ENCODE assay signal across 21 cellular contexts in the genomic region with DNA sequence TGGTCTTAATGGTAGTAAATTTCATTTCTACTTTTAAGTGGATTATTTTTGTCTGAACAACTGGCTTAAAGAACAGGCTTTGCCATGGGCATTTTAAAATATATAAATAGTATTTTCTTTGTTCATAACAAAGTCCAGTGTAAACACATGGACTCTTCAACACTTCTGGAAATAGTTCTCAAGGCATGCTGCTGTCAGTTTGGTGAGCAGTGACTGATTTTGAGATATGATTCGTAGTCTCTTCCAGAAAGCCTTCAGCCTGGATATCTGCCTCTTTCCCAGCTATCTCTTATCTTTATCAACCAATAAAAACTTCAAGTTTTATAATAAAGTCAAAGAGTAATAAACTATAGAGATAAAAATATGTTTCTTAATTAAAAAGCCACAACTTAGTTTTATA.
DNase-seq lines count a peak whose midpoint lies in the region; ATAC-seq, FAIRE-seq and TF ChIP-seq lines count a peak whose summit lies in the region.
"Had no signal": no experiment of that assay in that cellular context is flagged by ENCODE, and none has a peak within 500 bp of the region (broad histone marks: within the 10 kb centered on the region; RNA-seq: fewer than 3 reads in every experiment).

No MANE protein-coding gene starts in this region.

- H3K27me3 ChIP-seq in IMR-90 (ENCODE audit: control insufficient read depth, insufficient read depth, low read length) (no peaks in the 10 kb centered on the region), astrocyte (ENCODE audit: insufficient read depth, low read length) (no peaks in the 10 kb centered on the region), foreskin keratinocyte (no peaks in the 10 kb centered on the region), uterus (no peaks in the 10 kb centered on the region), hepatocyte (no peaks in the 10 kb centered on the region)
- H3K27me3 ChIP-seq: body of pancreas, thyroid gland had no signal

- H4K5ac ChIP-seq in IMR-90 (ENCODE audit: low read depth, low read length): peak overlapping the region; percentile 77; the same call in 1 of the 2 replicates

- peak overlapping the region; percentile 59 for H3K4me3 ChIP-seq in IMR-90 (ENCODE audit: insufficient read depth, low read depth, low read length)
- H3K4me3 ChIP-seq in astrocyte (ENCODE audit: insufficient read depth, low read depth, low read length): peak overlapping the region; percentile 83
- H3K4me3 ChIP-seq in uterus: no peak overlapping the region
- H3K4me3 ChIP-seq in hepatocyte: no peak overlapping the region
- H3K4me3 ChIP-seq: body of pancreas, thyroid gland had no signal

- peak overlapping the region; percentile 75 for H2BK120ac ChIP-seq in IMR-90 (ENCODE audit: low read depth, low read length)

- H3K4me1 ChIP-seq in IMR-90 (ENCODE audit: control insufficient read depth, insufficient read depth, low read length) (peaks cover 1% of the 10 kb centered on the region; the same call in 1 of the 2 replicates), astrocyte (ENCODE audit: insufficient read depth, low read length) (peaks cover 12% of the 10 kb centered on the region), foreskin keratinocyte (peaks cover 27% of the 10 kb centered on the region), uterus (no peaks in the 10 kb centered on the region), hepatocyte (ENCODE audit: insufficient read depth) (peaks cover 4% of the 10 kb centered on the region)
- H3K4me1 ChIP-seq: body of pancreas, thyroid gland had no signal

- dilution Hi-C loops in IMR-90 (cut with HindIII; ENCODE audit: low sequenced_read_pairs, unreplicated experiment): no loop called here

- peaks cover 45% of the 10 kb centered on the region for H3K79me2 ChIP-seq in astrocyte (ENCODE audit: insufficient read depth, low read length)
- no peaks in the 10 kb centered on the region for H3K79me2 ChIP-seq in hepatocyte

- TF ChIP-seq CTCF in IMR-90 (conservative IDR thresholded peaks at IDR 0.05; ENCODE audit: low read depth, low read length): no peak
- TF ChIP-seq CTCF in astrocyte (IDR thresholded peaks at IDR 0.05; ENCODE audit: insufficient read depth, low read depth, low read length): no peak
- no peak for TF ChIP-seq CTCF in foreskin keratinocyte (conservative IDR thresholded peaks at IDR 0.05)
- no peak for TF ChIP-seq CTCF in uterus (IDR thresholded peaks at IDR 0.05)
- no peak for TF ChIP-seq CTCF in hepatocyte (IDR thresholded peaks at IDR 0.05; ENCODE audit: poor library complexity)

- H3K36me3 ChIP-seq in IMR-90 (ENCODE audit: control insufficient read depth, insufficient read depth, low read length): peaks cover 1% of the 10 kb centered on the region; the same call in 1 of the 2 replicates
- H3K36me3 ChIP-seq in astrocyte (ENCODE audit: insufficient read depth, low read length): no peaks in the 10 kb centered on the region
- H3K36me3 ChIP-seq in uterus: no peaks in the 10 kb centered on the region
- H3K36me3 ChIP-seq in hepatocyte (replicated peaks; ENCODE audit: insufficient read depth, low read depth): no peaks in the 10 kb centered on the region
- H3K36me3 ChIP-seq: thyroid gland had no signal

- no CpG with 5 or more reads among the region's 1 CpG for WGBS in IMR-90 (ENCODE audit: extremely low coverage in 2 of 2, insufficient read length in 1 of 2), 2 experiments
- 45% methylated on average over 1 of the region's 1 CpG for WGBS in hepatocyte (ENCODE audit: low lambda C conversion rate, missing lambda C conversion rate)

- intact Hi-C loops in IMR-90 (cut with micrococcal nuclease) (loop anchor here (10.0 kb wide), 1 partner anchor 877 kb away; a partner anchor contains a TSS), uterus (cut with DNase I; ENCODE audit: low total_unique reads) (no loop called here)

- no peak for ATAC-seq in IMR-90 (ENCODE audit: low read depth)
- no peak for ATAC-seq in foreskin keratinocyte
- no peak for ATAC-seq in HG02981 (IDR thresholded peaks at IDR 0.05; ENCODE audit: unreplicated experiment)
- no peak for ATAC-seq in HG03175 (IDR thresholded peaks at IDR 0.05; ENCODE audit: unreplicated experiment)
- ATAC-seq: body of pancreas, sciatic nerve had no signal

- CTCF ChIA-PET in IMR-90 (lab: Yijun Ruan, JAX): no interaction called here

- H3K18ac ChIP-seq in IMR-90 (ENCODE audit: low read depth, low read length): peak overlapping the region; percentile 89; the same call in 1 of the 2 replicates

- no peaks in the 10 kb centered on the region for H3K9me1 ChIP-seq in IMR-90 (ENCODE audit: insufficient read depth, low read length)

- H3K27ac Mint-ChIP-seq in astrocyte (ENCODE audit: unreplicated experiment): peak overlapping the region; percentile 85
- H3K27ac Mint-ChIP-seq: activated CD4-positive, alpha-beta T cell treated with anti-CD3 and anti-CD28 coated beads, Interleukin-2, amount 10 ng/mL, durations not matched to agents 24 days and 14 days; activated naive CD4-positive, alpha-beta T cell treated with anti-CD3 and anti-CD28 coated beads for 36 hours; CD8-positive, alpha-beta memory T cell; H9; immature natural killer cell; memory B cell had no signal

- peak overlapping the region; percentile 79 for H2BK20ac ChIP-seq in IMR-90 (ENCODE audit: low read depth, low read length)

- H2AFZ ChIP-seq in IMR-90 (replicated peaks; ENCODE audit: low read length, poor library complexity) (no peak overlapping the region), astrocyte (ENCODE audit: low read depth, low read length) (no peak overlapping the region), hepatocyte (no peak overlapping the region)

- in situ Hi-C loops in IMR-90 (cut with MboI; ENCODE audit: low sequenced_read_pairs): loop anchor here (25.0 kb wide), 1 partner anchor 879 kb away; a partner anchor contains a TSS

- H2AK5ac ChIP-seq in IMR-90 (ENCODE audit: low read depth, low read length): peak overlapping the region; percentile 37; the same call in 1 of the 2 replicates

- TF ChIP-seq POLR2A in IMR-90 (IDR thresholded peaks at IDR 0.05; ENCODE audit: low read depth, low read length): no peak
- TF ChIP-seq POLR2A in uterus (IDR thresholded peaks at IDR 0.05): no peak

- H3K9me2 ChIP-seq in hepatocyte (replicated peaks; ENCODE audit: insufficient read depth): no peaks in the 10 kb centered on the region

- H3K9me3 ChIP-seq in IMR-90 (ENCODE audit: control insufficient read depth, insufficient read depth, low read length) (no peaks in the 10 kb centered on the region; the same call in 1 of the 2 replicates), astrocyte (ENCODE audit: insufficient read depth, low read depth, low read length) (no peaks in the 10 kb centered on the region), uterus (no peaks in the 10 kb centered on the region), hepatocyte (ENCODE audit: low read depth) (no peaks in the 10 kb centered on the region)
- H3K9me3 ChIP-seq: body of pancreas, thyroid gland had no signal

- H3K4me2 ChIP-seq in IMR-90 (ENCODE audit: low read depth, low read length) (peak overlapping the region; percentile 86), astrocyte (ENCODE audit: low read length) (peak overlapping the region; percentile 92), hepatocyte (no peak overlapping the region)

- peak overlapping the region; percentile 75 for H3K27ac ChIP-seq in IMR-90 (ENCODE audit: insufficient read depth, low read length)
- peak overlapping the region; percentile 92 for H3K27ac ChIP-seq in astrocyte (ENCODE audit: low read depth, low read length)
- peak overlapping the region; percentile 10 for H3K27ac ChIP-seq in foreskin keratinocyte
- peak overlapping the region; percentile 14 to 21 for H3K27ac ChIP-seq in uterus
- no peak overlapping the region for H3K27ac ChIP-seq in hepatocyte
- H3K27ac ChIP-seq: body of pancreas, thyroid gland had no signal

- H4K91ac ChIP-seq in IMR-90 (ENCODE audit: insufficient read depth, low read depth, low read length): peak overlapping the region; percentile 37; the same call in 1 of the 2 replicates

- H3K4ac ChIP-seq in IMR-90 (ENCODE audit: low read depth, low read length): peak overlapping the region; percentile 83

- peak overlapping the region; percentile 76 for H3K4me3 Mint-ChIP-seq in astrocyte (ENCODE audit: unreplicated experiment)
- H3K4me3 Mint-ChIP-seq: activated CD4-positive, alpha-beta T cell treated with anti-CD3 and anti-CD28 coated beads, Interleukin-2, amount 10 ng/mL, durations not matched to agents 24 days and 14 days; activated naive CD4-positive, alpha-beta T cell treated with anti-CD3 and anti-CD28 coated beads for 36 hours; CD8-positive, alpha-beta memory T cell; H9; immature natural killer cell; memory B cell had no signal

- peak overlapping the region; percentile 29; the same call in 1 of the 3 replicates for H2BK15ac ChIP-seq in IMR-90 (ENCODE audit: low read depth, low read length)

- H3K9me3 Mint-ChIP-seq in astrocyte (ENCODE audit: unreplicated experiment): peaks cover 3% of the 10 kb centered on the region
- H3K9me3 Mint-ChIP-seq: activated CD4-positive, alpha-beta T cell treated with anti-CD3 and anti-CD28 coated beads, Interleukin-2, amount 10 ng/mL, durations not matched to agents 24 days and 14 days; H9; memory B cell had no signal

- peaks cover 24% of the 10 kb centered on the region for H3K4me1 Mint-ChIP-seq in astrocyte (ENCODE audit: low read depth, unreplicated experiment)
- H3K4me1 Mint-ChIP-seq: activated CD4-positive, alpha-beta T cell treated with anti-CD3 and anti-CD28 coated beads, Interleukin-2, amount 10 ng/mL, durations not matched to agents 24 days and 14 days; CD8-positive, alpha-beta memory T cell; immature natural killer cell; memory B cell had no signal

- no peak for TF ChIP-seq RAD21 in IMR-90 (IDR thresholded peaks at IDR 0.05; ENCODE audit: low read length)

- H2BK5ac ChIP-seq in IMR-90 (ENCODE audit: low read depth, low read length, poor library complexity, severe bottlenecking): peak overlapping the region; percentile 100

- peak overlapping the region; percentile 66 for H3K14ac ChIP-seq in IMR-90 (replicated peaks; ENCODE audit: low read depth, low read length)

- no peaks in the 10 kb centered on the region for H4K20me1 ChIP-seq in IMR-90 (ENCODE audit: insufficient read depth, low read length)
- no peaks in the 10 kb centered on the region for H4K20me1 ChIP-seq in astrocyte (ENCODE audit: insufficient read depth, low read length)
- no peaks in the 10 kb centered on the region for H4K20me1 ChIP-seq in hepatocyte (ENCODE audit: insufficient read depth, poor library complexity, severe bottlenecking)

- H3K9ac ChIP-seq in IMR-90 (ENCODE audit: low read depth, low read length) (peak overlapping the region; percentile 91), astrocyte (ENCODE audit: low read length) (peak overlapping the region; percentile 83)

- POLR2A ChIA-PET in IMR-90 (lab: Charles Lee; ENCODE audit: unreplicated experiment): interaction anchor here (0.6 kb wide), 1 partner anchor 60 kb away, joined by 4 read pairs; no protein-coding TSS in a partner anchor

- H4K8ac ChIP-seq in IMR-90 (ENCODE audit: low read depth in 2 of 2, low read length in 2 of 2): peak overlapping the region; percentile 61 to 96; a peak in 3 of 4 replicates

- peaks cover 7% of the 10 kb centered on the region for H3K36me3 Mint-ChIP-seq in astrocyte (ENCODE audit: low read depth, unreplicated experiment)
- H3K36me3 Mint-ChIP-seq: CD8-positive, alpha-beta memory T cell; immature natural killer cell; memory B cell had no signal

- FAIRE-seq in astrocyte (lab: Jason Lieb, UNC): no peak
- FAIRE-seq: GM12892 had no signal

- no TSS peak for BruUV-seq in IMR-90 (replicated peaks; lab: Mats Ljungman, UMichigan)

- H3K27me3 Mint-ChIP-seq in astrocyte (ENCODE audit: low read depth, unreplicated experiment): no peaks in the 10 kb centered on the region
- H3K27me3 Mint-ChIP-seq: activated CD4-positive, alpha-beta T cell treated with anti-CD3 and anti-CD28 coated beads, Interleukin-2, amount 10 ng/mL, durations not matched to agents 24 days and 14 days had no signal

- H3K56ac ChIP-seq in IMR-90 (ENCODE audit: extremely low read depth, insufficient read depth, low read length): peak overlapping the region; percentile 99

- no peak overlapping the region for H2AK9ac ChIP-seq in IMR-90 (replicated peaks; ENCODE audit: low read depth, low read length, poor library complexity)

- H3K23ac ChIP-seq in IMR-90 (ENCODE audit: low read depth, low read length): peak overlapping the region; percentile 90

- no peak for DNase-seq in IMR-90
- DNase-seq in astrocyte (ENCODE audit: low read depth): no peak
- no peak for DNase-seq in foreskin keratinocyte
- no peak for DNase-seq in uterus
- no peak for DNase-seq in hepatocyte (ENCODE audit: low spot score)
- DNase-seq: activated CD4-positive, alpha-beta T cell treated with anti-CD3 and anti-CD28 coated beads, Interleukin-2, amount 10 ng/mL, durations not matched to agents 24 days and 14 days; activated naive CD4-positive, alpha-beta T cell treated with anti-CD3 and anti-CD28 coated beads for 36 hours; activated T-cell treated with anti-CD3 and anti-CD28 coated beads for 4 hours; body of pancreas; CD8-positive, alpha-beta memory T cell; GDM1; H9; immature natural killer cell; SHP77 treated with DMSO at 0.1 percent for 48 hours; stimulated activated CD4-positive, alpha-beta T cell treated with anti-CD3 and anti-CD28 coated beads, Interleukin-4, amount 100 ng/mL, for 4 hours; thyroid gland had no signal

- H3K79me1 ChIP-seq in IMR-90 (ENCODE audit: low read depth in 1 of 2, low read length in 2 of 2): peaks cover 0 to 14% of the 10 kb centered on the region in 2 experiments; a peak in 2 of 4 replicates

Comparison
In these comparisons a context has a peak if more than half of its experiments do, and no peak if none do; other contexts are left out.
1. H3K4me3 ChIP-seq: peak in IMR-90 (single experiment) and astrocyte (single experiment); none in uterus (0 of 2) and hepatocyte (single experiment).